Comparison of ENCODE assay signal across 9 cellular contexts in genomic region chr12:1533602-1534304, GRCh38.
A peak's percentile ranks its signal among the peaks of the same experiment; 100 is the strongest.
DNase-seq lines count a peak whose midpoint lies in the region; ATAC-seq and TF ChIP-seq lines count a peak whose summit lies in the region.
"Had no signal": no experiment of that assay in that cellular context is flagged by ENCODE, and none has a peak within 500 bp of the region (broad histone marks: within the 10 kb centered on the region; RNA-seq: fewer than 3 reads in every experiment).

No MANE protein-coding gene starts in this region.

- peaks cover 0 to 3% (median 0%) of the 10 kb centered on the region in 5 donors for H3K36me3 Mint-ChIP-seq in naive thymus-derived CD4-positive, alpha-beta T cell

- peaks cover 63 to 80% (median 77%) of the 10 kb centered on the region in 5 donors for H3K27me3 Mint-ChIP-seq in naive thymus-derived CD4-positive, alpha-beta T cell

- no peak overlapping the region for H3K27ac ChIP-seq in naive thymus-derived CD4-positive, alpha-beta T cell (ENCODE audit: low read depth, low read length)
- no peak overlapping the region for H3K27ac ChIP-seq in prostate gland
- H3K27ac ChIP-seq: pancreas had no signal

- WGBS in prostate gland, result 66% methylated on average over 16 of the region's 16 CpGs

- POLR2A ChIA-PET in naive thymus-derived CD4-positive, alpha-beta T cell (lab: Charles Lee), result no interaction called here

- peaks cover 0 to 2% (median 0%) of the 10 kb centered on the region in 11 donors for H3K9me3 Mint-ChIP-seq in naive thymus-derived CD4-positive, alpha-beta T cell

- H3K4me3 Mint-ChIP-seq in naive thymus-derived CD4-positive, alpha-beta T cell, result peak overlapping the region; percentile 81 to 89 (median 85)

- ATAC-seq in GM19455 (IDR thresholded peaks at IDR 0.05; ENCODE audit: unreplicated experiment), result peak; percentile 46
- peak; percentile 48 for ATAC-seq in HG03521 (IDR thresholded peaks at IDR 0.05; ENCODE audit: unreplicated experiment)
- ATAC-seq in naive thymus-derived CD4-positive, alpha-beta T cell, result peak; percentile 58

- TF ChIP-seq CTCF in GM06990 (IDR thresholded peaks at IDR 0.05; ENCODE audit: insufficient read depth, low read length, poor library complexity, severe bottlenecking) (no peak), prostate gland (IDR thresholded peaks at IDR 0.05) (no peak)

- H3K4me3 ChIP-seq in GM06990 (replicated peaks; ENCODE audit: low read depth, low read length) (peak overlapping the region; percentile 64), prostate gland (no peak overlapping the region)
- peak overlapping the region; percentile 48 for H3K4me3 ChIP-seq in naive thymus-derived CD4-positive, alpha-beta T cell (ENCODE audit: low read length)
- H3K4me3 ChIP-seq: pancreas had no signal

- TF ChIP-seq POLR2A in prostate gland (IDR thresholded peaks at IDR 0.05), result no peak

- H3K4me1 Mint-ChIP-seq in naive thymus-derived CD4-positive, alpha-beta T cell, result peaks cover 25 to 38% (median 29%) of the 10 kb centered on the region in 7 donors

- intact Hi-C loops in naive thymus-derived CD4-positive, alpha-beta T cell (cut with micrococcal nuclease), result loop anchor here (1.0 to 5.0 kb wide), 7 partner anchors 46 to 157 kb away; partner anchors contain the start of gene FBXL14 (in 1 of the 2)
- intact Hi-C loops in prostate gland (cut with DNase I), result loop anchor here (5.0 kb wide), 1 partner anchor 39 kb away; no protein-coding TSS in a partner anchor

- CTCF ChIA-PET in naive thymus-derived CD4-positive, alpha-beta T cell (lab: Charles Lee), result interaction anchor here (0.6 to 1.6 kb wide), 3 partner anchors 68 to 416 kb away, joined by 3 to 10 read pairs (median 5); no protein-coding TSS in a partner anchor

- peaks cover 32 to 34% of the 10 kb centered on the region in 2 donors for H3K4me1 ChIP-seq in naive thymus-derived CD4-positive, alpha-beta T cell (ENCODE audit: control insufficient read depth in 2 of 2, insufficient read depth in 2 of 2, low read length in 2 of 2)
- H3K4me1 ChIP-seq in prostate gland (replicated peaks), result no peaks in the 10 kb centered on the region

- H3K36me3 ChIP-seq in GM06990 (ENCODE audit: control insufficient read depth, insufficient read depth, low read length), result peaks cover 3% of the 10 kb centered on the region; the same call in 1 of the 2 replicates
- no peaks in the 10 kb centered on the region for H3K36me3 ChIP-seq in naive thymus-derived CD4-positive, alpha-beta T cell (ENCODE audit: control insufficient read depth in 2 of 3, insufficient read depth in 3 of 3, low read length in 3 of 3)
- H3K36me3 ChIP-seq in prostate gland, result no peaks in the 10 kb centered on the region
- H3K36me3 ChIP-seq: pancreas had no signal

- peak; percentile 81 for DNase-seq in GM06990 (ENCODE audit: extremely low read depth, insufficient read length)
- DNase-seq in activated CD8-positive, alpha-beta memory T cell treated with anti-CD3 and anti-CD28 coated beads, Interleukin-2, amount 50 U/mL, for 48 hours, result peak; percentile 79
- peak in 6 of 9 donors; percentile 12 to 68 (median 30) for DNase-seq in naive thymus-derived CD4-positive, alpha-beta T cell
- no peak for DNase-seq in prostate gland (ENCODE audit: low spot score)
- DNase-seq in NCI-H1048 (lab: John Stamatoyannopoulos, UW), result no peak
- DNase-seq in DMS153 (lab: John Stamatoyannopoulos, UW), result no peak
- DNase-seq: pancreas had no signal

- H3K9me3 ChIP-seq in naive thymus-derived CD4-positive, alpha-beta T cell (ENCODE audit: control insufficient read depth in 2 of 3, low read length in 3 of 3), result no peaks in the 10 kb centered on the region
- H3K9me3 ChIP-seq in prostate gland, result no peaks in the 10 kb centered on the region
- H3K9me3 ChIP-seq: pancreas had no signal

- no peaks in the 10 kb centered on the region for H3K27me3 ChIP-seq in GM06990 (replicated peaks; ENCODE audit: control insufficient read depth, insufficient read depth, low read length)
- peaks cover 19 to 36% of the 10 kb centered on the region in 2 donors for H3K27me3 ChIP-seq in naive thymus-derived CD4-positive, alpha-beta T cell (ENCODE audit: control insufficient read depth in 2 of 2, insufficient read depth in 2 of 2, low read length in 2 of 2)
- no peaks in the 10 kb centered on the region for H3K27me3 ChIP-seq in prostate gland (replicated peaks; ENCODE audit: insufficient read depth)

- H3K27ac Mint-ChIP-seq in naive thymus-derived CD4-positive, alpha-beta T cell, result peak overlapping the region in 1 of 9 donors; percentile 40

Comparison
In these comparisons a context has a peak if more than half of its experiments do, and no peak if none do; other contexts are left out.
1. DNase-seq: peak in GM06990 (single experiment), activated CD8-positive, alpha-beta memory T cell treated with anti-CD3 and anti-CD28 coated beads, Interleukin-2, amount 50 U/mL, for 48 hours (single experiment) and naive thymus-derived CD4-positive, alpha-beta T cell (6 of 9); none in prostate gland (single experiment), NCI-H1048 (single experiment) and DMS153 (single experiment).
2. H3K4me3 ChIP-seq: peak in GM06990 (single experiment) and naive thymus-derived CD4-positive, alpha-beta T cell (single experiment); none in prostate gland (0 of 2).
3. Peak in every context shown above with its lines, with median percentiles within 50 percentile points of each other: ATAC-seq.